Comparison of ENCODE assay signal across 14 cellular contexts in the genomic region with DNA sequence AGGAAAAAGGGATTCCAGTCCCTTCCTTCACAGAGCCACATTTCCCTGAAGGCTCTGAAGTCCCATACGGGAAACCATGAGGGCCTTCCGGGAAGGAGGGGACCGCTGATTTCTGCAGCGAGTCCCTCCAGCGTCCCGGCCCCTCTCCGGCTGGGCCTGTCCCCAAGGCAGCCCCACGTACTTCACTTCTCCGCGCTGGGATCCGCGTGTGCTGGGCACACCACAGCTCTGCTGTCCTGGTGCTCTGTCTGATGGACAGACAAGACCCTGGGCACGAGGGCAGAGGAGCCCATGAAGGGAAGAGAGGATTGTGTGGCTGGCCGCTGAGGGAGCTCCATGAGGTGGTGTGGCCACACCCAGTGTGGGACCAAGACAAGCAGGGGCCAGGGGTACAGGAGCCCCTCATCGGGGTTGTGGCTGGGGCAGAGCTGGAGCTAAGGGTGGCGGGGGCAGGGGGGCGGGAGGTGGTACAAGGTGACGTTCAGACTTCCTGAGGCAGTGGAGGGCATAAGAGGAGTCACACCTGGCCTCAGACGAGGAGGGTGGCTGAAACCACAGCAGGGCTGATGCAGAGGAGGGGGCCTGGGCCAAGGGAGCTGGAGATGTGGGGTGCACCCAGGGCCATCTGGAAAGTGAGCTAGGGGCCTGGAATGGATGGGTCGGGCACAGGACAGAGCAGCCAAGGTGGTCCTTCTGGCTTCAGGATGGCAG. TPM values are rescaled to one million over a fixed set of nuclear protein-coding genes. Genes with fewer than 3 reads are reported as not detected.
DNase-seq lines count a peak whose midpoint lies in the region; ATAC-seq and TF ChIP-seq lines count a peak whose summit lies in the region.
"Had no signal": no experiment of that assay in that cellular context is flagged by ENCODE, and none has a peak within 500 bp of the region (broad histone marks: within the 10 kb centered on the region; RNA-seq: fewer than 3 reads in every experiment).

No MANE protein-coding gene starts in this region.

- intact Hi-C loops in activated B cell treated with CpG ODN at 0.5 μM for 24 hours (cut with micrococcal nuclease) = loop anchor here (1.0 to 5.0 kb wide), 3 partner anchors 79 to 142 kb away; a partner anchor contains a TSS

- peak overlapping the region in 3 of 4 donors; percentile 84 to 89 (median 88) for H3K4me3 Mint-ChIP-seq in CD4-positive, CD25-positive, alpha-beta regulatory T cell
- peak overlapping the region; percentile 44 for H3K4me3 Mint-ChIP-seq in activated B cell treated with CpG ODN at 0.5 μM for 24 hours
- H3K4me3 Mint-ChIP-seq in memory B cell = peak overlapping the region; percentile 84
- H3K4me3 Mint-ChIP-seq: WTC11 had no signal

- CTCF ChIA-PET in activated B cell treated with CpG ODN at 0.5 μM for 24 hours (lab: Charles Lee) = interaction anchor here (0.6 to 1.6 kb wide), 5 partner anchors 25 to 756 kb away, joined by 3 to 5 read pairs (median 4); no protein-coding TSS in a partner anchor

- POLR2A ChIA-PET in activated B cell treated with CpG ODN at 0.5 μM for 24 hours (lab: Charles Lee) = interaction anchor here (0.8 to 1.1 kb wide), 2 partner anchors 12 to 14 kb away, joined by 4 to 7 read pairs; no protein-coding TSS in a partner anchor

- peaks cover 40% of the 10 kb centered on the region for H3K4me1 ChIP-seq in CD4-positive, CD25-positive, alpha-beta regulatory T cell (ENCODE audit: control insufficient read depth, insufficient read depth, low read length, poor library complexity, severe bottlenecking)
- H3K4me1 ChIP-seq: colonic mucosa had no signal

- no peak for TF ChIP-seq CTCF in activated B cell treated with CpG ODN at 0.5 μM for 24 hours (IDR thresholded peaks at IDR 0.05)

- no peaks in the 10 kb centered on the region for H3K27me3 Mint-ChIP-seq in CD4-positive, CD25-positive, alpha-beta regulatory T cell
- no peaks in the 10 kb centered on the region for H3K27me3 Mint-ChIP-seq in activated B cell treated with CpG ODN at 0.5 μM for 24 hours
- no peaks in the 10 kb centered on the region for H3K27me3 Mint-ChIP-seq in memory B cell

- no peak overlapping the region for H3K4me3 ChIP-seq in CD4-positive, CD25-positive, alpha-beta regulatory T cell (ENCODE audit: low read depth, low read length)
- H3K4me3 ChIP-seq: colonic mucosa, heart left ventricle had no signal

- peak overlapping the region; percentile 1 for H3K27ac ChIP-seq in CD4-positive, CD25-positive, alpha-beta regulatory T cell (ENCODE audit: insufficient read depth, low read length, poor library complexity, severe bottlenecking)
- H3K27ac ChIP-seq: colonic mucosa, heart left ventricle had no signal

- peaks cover 0 to 67% (median 23%) of the 10 kb centered on the region in 4 donors for H3K4me1 Mint-ChIP-seq in CD4-positive, CD25-positive, alpha-beta regulatory T cell
- H3K4me1 Mint-ChIP-seq in activated B cell treated with CpG ODN at 0.5 μM for 24 hours = peaks cover 54% of the 10 kb centered on the region
- peaks cover 50% of the 10 kb centered on the region for H3K4me1 Mint-ChIP-seq in memory B cell

- ATAC-seq in CD4-positive, CD25-positive, alpha-beta regulatory T cell (ENCODE audit: low read depth in 2 of 2) = no peak
- peak; percentile 19 for ATAC-seq in activated B cell treated with CpG ODN at 0.5 μM for 24 hours (ENCODE audit: low read depth)
- peak; percentile 27 for ATAC-seq in memory B cell (ENCODE audit: low read depth)
- no peak for ATAC-seq in HG02678 (IDR thresholded peaks at IDR 0.05; ENCODE audit: unreplicated experiment)
- no peak for ATAC-seq in HG03097 (IDR thresholded peaks at IDR 0.05; ENCODE audit: low FRiP score, unreplicated experiment)
- ATAC-seq: heart left ventricle had no signal

- H3K36me3 Mint-ChIP-seq in CD4-positive, CD25-positive, alpha-beta regulatory T cell = peaks cover 3% of the 10 kb centered on the region
- no peaks in the 10 kb centered on the region for H3K36me3 Mint-ChIP-seq in activated B cell treated with CpG ODN at 0.5 μM for 24 hours (ENCODE audit: low read depth)
- no peaks in the 10 kb centered on the region for H3K36me3 Mint-ChIP-seq in memory B cell
- H3K36me3 Mint-ChIP-seq: WTC11 had no signal

- H3K9me3 Mint-ChIP-seq in CD4-positive, CD25-positive, alpha-beta regulatory T cell = no peaks in the 10 kb centered on the region
- H3K9me3 Mint-ChIP-seq in activated B cell treated with CpG ODN at 0.5 μM for 24 hours = no peaks in the 10 kb centered on the region
- H3K9me3 Mint-ChIP-seq in memory B cell = no peaks in the 10 kb centered on the region
- H3K9me3 Mint-ChIP-seq: WTC11 had no signal

- no peaks in the 10 kb centered on the region for H3K36me3 ChIP-seq in CD4-positive, CD25-positive, alpha-beta regulatory T cell (ENCODE audit: control insufficient read depth, insufficient read depth, low read length)
- H3K36me3 ChIP-seq: colonic mucosa, heart left ventricle had no signal

- H3K27me3 ChIP-seq in CD4-positive, CD25-positive, alpha-beta regulatory T cell (ENCODE audit: control insufficient read depth, insufficient read depth, low read length) = no peaks in the 10 kb centered on the region
- H3K27me3 ChIP-seq: colonic mucosa had no signal

- no peak for DNase-seq in CD4-positive, CD25-positive, alpha-beta regulatory T cell
- DNase-seq in GM19238 (ENCODE audit: insufficient read length, low spot score) (peak; percentile 34), activated B cell treated with CpG ODN at 0.5 μM for 24 hours (no peak), memory B cell (ENCODE audit: low spot score in 2 of 2) (no peak), NCI-H748 (lab: John Stamatoyannopoulos, UW; ENCODE audit: unreplicated experiment) (no peak), SHP77 treated with DMSO at 0.1 percent for 48 hours (lab: John Stamatoyannopoulos, UW) (no peak)
- DNase-seq: colonic mucosa, DMS79, IMR-90, NCI-H446 had no signal

- no peaks in the 10 kb centered on the region for H3K9me3 ChIP-seq in CD4-positive, CD25-positive, alpha-beta regulatory T cell (ENCODE audit: control insufficient read depth in 2 of 2, low read length in 2 of 2)
- H3K9me3 ChIP-seq: colonic mucosa, heart left ventricle had no signal

- H3K27ac Mint-ChIP-seq in CD4-positive, CD25-positive, alpha-beta regulatory T cell = peak overlapping the region; percentile 67 to 95 (median 87)
- H3K27ac Mint-ChIP-seq in activated B cell treated with CpG ODN at 0.5 μM for 24 hours = peak overlapping the region; percentile 66
- H3K27ac Mint-ChIP-seq in memory B cell = peak overlapping the region; percentile 90

RNA-seq across cellular contexts. Expression of a gene that starts 57.2 kb away (rescaled TPM):
- total RNA-seq in CD4-positive, CD25-positive, alpha-beta regulatory T cell = 53.8 TPM
- 10 to 100 TPM; 32.4 to 34.8 (median 34.1) TPM for polyA plus RNA-seq in CD4-positive, CD25-positive, alpha-beta regulatory T cell
- 41.8 and 50.3 TPM in 2 replicates for total RNA-seq in activated B cell treated with CpG ODN at 0.5 μM for 24 hours

RNA-seq across cellular contexts. Expression of a gene that starts 57.3 kb away (rescaled TPM):
- total RNA-seq in CD4-positive, CD25-positive, alpha-beta regulatory T cell = 38.4 TPM
- polyA plus RNA-seq in CD4-positive, CD25-positive, alpha-beta regulatory T cell = 10 to 100 TPM; 23.7 to 28.0 (median 26.8) TPM
- total RNA-seq in activated B cell treated with CpG ODN at 0.5 μM for 24 hours = 34.8 and 42.0 TPM in 2 replicates

Comparison
In these comparisons a context has a peak if more than half of its experiments do, and no peak if none do; other contexts are left out.
1. ATAC-seq: peak in activated B cell treated with CpG ODN at 0.5 μM for 24 hours (single experiment) and memory B cell (single experiment); none in CD4-positive, CD25-positive, alpha-beta regulatory T cell (0 of 2), HG02678 (single experiment) and HG03097 (single experiment).
2. Peak in every context shown above with its lines, with median percentiles within 50 percentile points of each other: H3K27ac Mint-ChIP-seq and H3K4me3 Mint-ChIP-seq.